19 cellular contexts compared by ENCODE assay signal in genomic region chr11:557328-558132, GRCh38. TPM values are rescaled to one million over a fixed set of nuclear protein-coding genes. Genes with fewer than 3 reads are reported as not detected.
DNase-seq lines count a peak whose midpoint lies in the region; ATAC-seq and TF ChIP-seq lines count a peak whose summit lies in the region.
"Had no signal": no experiment of that assay in that cellular context is flagged by ENCODE, and none has a peak within 500 bp of the region (broad histone marks: within the 10 kb centered on the region; RNA-seq: fewer than 3 reads in every experiment).

No MANE protein-coding gene starts in this region.

- no peak overlapping the region for H2BK12ac ChIP-seq in neuronal stem cell (ENCODE audit: low read length)

- H3K27me3 ChIP-seq in neuronal stem cell (ENCODE audit: control insufficient read depth in 3 of 3, insufficient read depth in 3 of 3, low read depth in 1 of 3, low read length in 3 of 3) (peaks cover 16 to 57% (median 36%) of the 10 kb centered on the region in 3 experiments), HAP-1 (ENCODE audit: low read depth) (no peaks in the 10 kb centered on the region)
- H3K27me3 ChIP-seq: body of pancreas, right lobe of liver had no signal

- no peak overlapping the region for H3K27ac ChIP-seq in neuronal stem cell (replicated peaks; ENCODE audit: low read length)
- H3K27ac ChIP-seq: esophagus squamous epithelium, ovary, right lobe of liver had no signal

- peak; percentile 18 for DNase-seq in activated CD4-positive, alpha-beta T cell treated with anti-CD3 and anti-CD28 coated beads for 36 hours
- DNase-seq in activated CD4-positive, alpha-beta T cell treated with anti-CD3 and anti-CD28 coated beads for 48 hours, result no peak
- DNase-seq in WTC11 (ENCODE audit: low spot score) (no peak), neuronal stem cell (ENCODE audit: low spot score) (no peak), HAP-1 (ENCODE audit: low spot score in 2 of 2) (no peak)
- DNase-seq: 8988T; activated CD4-positive, CD25-positive, alpha-beta regulatory T cell treated with anti-CD3 and anti-CD28 coated beads, Interleukin-2, amount 50 U/mL, for 72 hours; activated naive CD8-positive, alpha-beta T cell treated with anti-CD3 and anti-CD28 coated beads, Interleukin-2, amount 50 U/mL, for 24 hours; body of pancreas; effector memory CD8-positive, alpha-beta T cell; esophagus squamous epithelium; HFFc6; NCI-H510A; ovary; T1000 had no signal

- H3K9me3 Mint-ChIP-seq in activated CD4-positive, alpha-beta T cell treated with anti-CD3 and anti-CD28 coated beads for 36 hours (ENCODE audit: low read depth), result no peaks in the 10 kb centered on the region
- H3K9me3 Mint-ChIP-seq in WTC11, result no peaks in the 10 kb centered on the region
- H3K9me3 Mint-ChIP-seq: activated naive CD8-positive, alpha-beta T cell treated with anti-CD3 and anti-CD28 coated beads, Interleukin-2, amount 50 U/mL, for 24 hours; activated T-helper 2 cell treated with anti-CD3 and anti-CD28 coated beads, Interferon-gamma antibody, Interleukin-2, Interleukin-4, amounts not matched to agents 10 μg/mL and 5 μg/mL and 100 μg/mL, durations not matched to agents 14 hours and 24 hours and 36 hours; effector memory CD8-positive, alpha-beta T cell; HFFc6 had no signal

- no peak overlapping the region for H3K4me3 ChIP-seq in neuronal stem cell (ENCODE audit: low read length in 2 of 2)
- H3K4me3 ChIP-seq in HAP-1, result no peak overlapping the region
- H3K4me3 ChIP-seq: body of pancreas, esophagus squamous epithelium, ovary, right lobe of liver had no signal

- no peak for ATAC-seq in activated CD4-positive, alpha-beta T cell treated with anti-CD3 and anti-CD28 coated beads for 36 hours
- ATAC-seq in WTC11 (no peak), esophagus mucosa (no peak)
- ATAC-seq: activated naive CD8-positive, alpha-beta T cell treated with anti-CD3 and anti-CD28 coated beads, Interleukin-2, amount 50 U/mL, for 24 hours; body of pancreas; effector memory CD8-positive, alpha-beta T cell; right lobe of liver had no signal

- H2AK5ac ChIP-seq in neuronal stem cell (ENCODE audit: low read depth, low read length), result no peak overlapping the region

- H3K4me1 ChIP-seq in neuronal stem cell (ENCODE audit: control insufficient read depth in 2 of 2, insufficient read depth in 1 of 2, low read depth in 1 of 2, low read length in 2 of 2) (peaks cover 17 to 21% of the 10 kb centered on the region in 2 donors), HAP-1 (peaks cover 17% of the 10 kb centered on the region)

- H2BK15ac ChIP-seq in neuronal stem cell (ENCODE audit: low read length), result no peak overlapping the region

- no peak overlapping the region for H3K4me3 Mint-ChIP-seq in activated CD4-positive, alpha-beta T cell treated with anti-CD3 and anti-CD28 coated beads for 36 hours
- peak overlapping the region; percentile 73; the same call in 1 of the 2 replicates for H3K4me3 Mint-ChIP-seq in WTC11
- H3K4me3 Mint-ChIP-seq: activated naive CD8-positive, alpha-beta T cell treated with anti-CD3 and anti-CD28 coated beads, Interleukin-2, amount 50 U/mL, for 24 hours; HFFc6 had no signal

- peaks cover 12% of the 10 kb centered on the region for H3K79me1 ChIP-seq in neuronal stem cell (ENCODE audit: low read depth, low read length)

- TF ChIP-seq CTCF in WTC11 (IDR thresholded peaks at IDR 0.05), result no peak

- peak overlapping the region; percentile 48 for H3K18ac ChIP-seq in neuronal stem cell (ENCODE audit: low read length)

- no peak overlapping the region for H2BK5ac ChIP-seq in neuronal stem cell (ENCODE audit: low read length)

- peaks cover 2% of the 10 kb centered on the region for H3K27me3 Mint-ChIP-seq in activated CD4-positive, alpha-beta T cell treated with anti-CD3 and anti-CD28 coated beads for 36 hours
- H3K27me3 Mint-ChIP-seq in WTC11 (ENCODE audit: low read depth), result peaks cover 28% of the 10 kb centered on the region
- H3K27me3 Mint-ChIP-seq: effector memory CD8-positive, alpha-beta T cell had no signal

- no peak overlapping the region for H4K8ac ChIP-seq in neuronal stem cell (ENCODE audit: low read depth, low read length)

- POLR2A ChIA-PET in activated CD4-positive, alpha-beta T cell treated with anti-CD3 and anti-CD28 coated beads for 36 hours (lab: Charles Lee), result no interaction called here
- POLR2A ChIA-PET in WTC11 (lab: Charles Lee), result interaction anchor here (1.0 to 1.5 kb wide), 2 partner anchors 8 to 10 kb away, joined by 3 read pairs; no protein-coding TSS in a partner anchor

- H3K23ac ChIP-seq in neuronal stem cell (ENCODE audit: low read depth, low read length, poor library complexity), result peak overlapping the region; percentile 65

- H3K4me2 ChIP-seq in neuronal stem cell (ENCODE audit: insufficient read depth, low read length, poor library complexity, severe bottlenecking), result no peak overlapping the region

- no peak overlapping the region for H3K4ac ChIP-seq in neuronal stem cell (ENCODE audit: low read length)

- CTCF ChIA-PET in activated CD4-positive, alpha-beta T cell treated with anti-CD3 and anti-CD28 coated beads for 36 hours (lab: Charles Lee), result interaction anchor here (2.4 kb wide), 1 partner anchor 169 kb away, joined by 8 read pairs; no protein-coding TSS in a partner anchor
- CTCF ChIA-PET in WTC11 (lab: Charles Lee), result interaction anchor here (0.6 to 2.5 kb wide), 4 partner anchors 9 to 163 kb away, joined by 3 to 16 read pairs (median 4); no protein-coding TSS in a partner anchor

- H3K9ac ChIP-seq in neuronal stem cell (ENCODE audit: low read depth, low read length, poor library complexity), result peak overlapping the region; percentile 44

- H3K36me3 ChIP-seq in neuronal stem cell (replicated peaks in 1 of 2; ENCODE audit: control insufficient read depth in 2 of 2, insufficient read depth in 2 of 2, low read length in 2 of 2), result no peaks in the 10 kb centered on the region
- no peaks in the 10 kb centered on the region for H3K36me3 ChIP-seq in HAP-1 (replicated peaks)
- H3K36me3 ChIP-seq: ovary had no signal

- no peaks in the 10 kb centered on the region for H3K36me3 Mint-ChIP-seq in activated CD4-positive, alpha-beta T cell treated with anti-CD3 and anti-CD28 coated beads for 36 hours (ENCODE audit: low read depth)
- no peaks in the 10 kb centered on the region for H3K36me3 Mint-ChIP-seq in WTC11

- H3K9me3 ChIP-seq in neuronal stem cell (replicated peaks in 1 of 2; ENCODE audit: control insufficient read depth in 2 of 2, insufficient read depth in 1 of 2, low read depth in 1 of 2, low read length in 2 of 2) (peaks cover 0 to 4% of the 10 kb centered on the region in 2 donors), HAP-1 (no peaks in the 10 kb centered on the region)
- H3K9me3 ChIP-seq: body of pancreas, esophagus squamous epithelium, ovary, right lobe of liver had no signal

- peaks cover 8% of the 10 kb centered on the region for H3K4me1 Mint-ChIP-seq in activated CD4-positive, alpha-beta T cell treated with anti-CD3 and anti-CD28 coated beads for 36 hours
- peaks cover 13% of the 10 kb centered on the region for H3K4me1 Mint-ChIP-seq in WTC11

- H4K91ac ChIP-seq in neuronal stem cell (ENCODE audit: low read depth, low read length, poor library complexity), result no peak overlapping the region

- no CpG with 5 or more reads among the region's 24 CpGs for WGBS in neuronal stem cell (ENCODE audit: extremely low coverage in 2 of 2, insufficient read length in 2 of 2, insufficient replicate concordance in 1 of 2), 2 donors

- no peak overlapping the region for H3K27ac Mint-ChIP-seq in activated CD4-positive, alpha-beta T cell treated with anti-CD3 and anti-CD28 coated beads for 36 hours
- H3K27ac Mint-ChIP-seq in WTC11, result no peak overlapping the region
- H3K27ac Mint-ChIP-seq: activated naive CD8-positive, alpha-beta T cell treated with anti-CD3 and anti-CD28 coated beads, Interleukin-2, amount 50 U/mL, for 24 hours; activated T-helper 2 cell treated with anti-CD3 and anti-CD28 coated beads, Interferon-gamma antibody, Interleukin-2, Interleukin-4, amounts not matched to agents 10 μg/mL and 5 μg/mL and 100 μg/mL, durations not matched to agents 14 hours and 24 hours and 36 hours; HFFc6 had no signal

- H3K14ac ChIP-seq in neuronal stem cell (ENCODE audit: low read length), result no peak overlapping the region

- peak overlapping the region; percentile 61 for H2BK120ac ChIP-seq in neuronal stem cell (ENCODE audit: low read depth, low read length)

- intact Hi-C loops in activated CD4-positive, alpha-beta T cell treated with anti-CD3 and anti-CD28 coated beads for 36 hours (cut with DNase I, micrococcal nuclease), result loop anchor here in 1 of 2 experiments (5.0 kb wide), 1 partner anchor 70 kb away; the partner anchor contains the start of gene SCT

- no peak overlapping the region for H2AFZ ChIP-seq in neuronal stem cell (ENCODE audit: low read length)

- in situ Hi-C loops in HAP-1 (cut with MboI; ENCODE audit: low sequenced_read_pairs), result loop anchor here (25.0 kb wide), 1 partner anchor 205 kb away; no protein-coding TSS in a partner anchor

TF ChIP-seq in WTC11, 78 proteins besides CTCF, POLR2A, EP300 and RAD21 (continues in another document):
- TF ChIP-seq SOX15 (CRISPR knock-in tag; IDR thresholded peaks at IDR 0.05), result no peak
- TF ChIP-seq NFYB (CRISPR knock-in tag; conservative IDR thresholded peaks at IDR 0.05; ENCODE audit: low read depth), result no peak

RNA-seq across cellular contexts. Expression of gene LMNTD2, which starts 3.0 kb away (rescaled TPM):
- 1 to 10 TPM; 2.7 to 4.9 TPM for total RNA-seq in activated CD4-positive, alpha-beta T cell treated with anti-CD3 and anti-CD28 coated beads for 36 hours
- total RNA-seq in WTC11 (2021) (4.0 to 6.0 TPM (median 5.9 TPM) in 3 replicates), esophagus mucosa (3.0 TPM)
- 0.75 TPM for polyA plus RNA-seq in neuronal stem cell (2013, experiment 1 of 2)
- 0.87 TPM for polyA plus RNA-seq in neuronal stem cell (2013, experiment 2 of 2)

RNA-seq across cellular contexts. Expression of gene RASSF7, which starts 3.2 kb away (rescaled TPM):
- total RNA-seq in activated CD4-positive, alpha-beta T cell treated with anti-CD3 and anti-CD28 coated beads for 36 hours, result 10 to 100 TPM; 16.8 TPM
- 30.6 to 39.7 TPM (median 32.5 TPM) in 3 replicates for total RNA-seq in WTC11 (2021)
- polyA plus RNA-seq in neuronal stem cell (2013, experiment 1 of 2), result 8.9 TPM
- 9.1 TPM for polyA plus RNA-seq in neuronal stem cell (2013, experiment 2 of 2)
- 19.6 TPM for total RNA-seq in esophagus mucosa

RNA-seq across cellular contexts. Expression of gene PHRF1, which starts 18.7 kb away (rescaled TPM):
- 10 to 100 TPM; 40.0 to 44.5 TPM for total RNA-seq in activated CD4-positive, alpha-beta T cell treated with anti-CD3 and anti-CD28 coated beads for 36 hours
- 39.4 to 46.9 TPM (median 40.1 TPM) in 3 replicates for total RNA-seq in WTC11 (2021)
- 13.1 TPM for polyA plus RNA-seq in neuronal stem cell (2013, experiment 1 of 2)
- 12.9 TPM for polyA plus RNA-seq in neuronal stem cell (2013, experiment 2 of 2)
- total RNA-seq in esophagus mucosa, result 17.6 TPM

RNA-seq across cellular contexts. Expression of gene LRRC56, which starts 20.2 kb away (rescaled TPM):
- total RNA-seq in activated CD4-positive, alpha-beta T cell treated with anti-CD3 and anti-CD28 coated beads for 36 hours, result under 1 TPM; 0.96 to 0.98 TPM
- total RNA-seq in WTC11 (2021) (2.3 to 3.4 TPM (median 2.5 TPM) in 3 replicates), esophagus mucosa (1.3 TPM)
- 1.1 TPM for polyA plus RNA-seq in neuronal stem cell (2013, experiment 1 of 2)
- polyA plus RNA-seq in neuronal stem cell (2013, experiment 2 of 2), result 1.2 TPM
- total RNA-seq: RPMI7951 had no signal

RNA-seq across cellular contexts. Expression of gene HRAS, which starts 22.2 kb away (rescaled TPM):
- total RNA-seq in activated CD4-positive, alpha-beta T cell treated with anti-CD3 and anti-CD28 coated beads for 36 hours, result 10 to 100 TPM; 26.8 to 41.9 TPM
- total RNA-seq in WTC11 (2021), result 42.9 to 62.4 TPM (median 48.3 TPM) in 3 replicates
- polyA plus RNA-seq in neuronal stem cell (2013, experiment 1 of 2), result 26.4 TPM
- polyA plus RNA-seq in neuronal stem cell (2013, experiment 2 of 2), result 25.5 TPM
- 118 TPM for total RNA-seq in esophagus mucosa
